Comparison of ENCODE assay signal across 8 cellular contexts in the genomic region with DNA sequence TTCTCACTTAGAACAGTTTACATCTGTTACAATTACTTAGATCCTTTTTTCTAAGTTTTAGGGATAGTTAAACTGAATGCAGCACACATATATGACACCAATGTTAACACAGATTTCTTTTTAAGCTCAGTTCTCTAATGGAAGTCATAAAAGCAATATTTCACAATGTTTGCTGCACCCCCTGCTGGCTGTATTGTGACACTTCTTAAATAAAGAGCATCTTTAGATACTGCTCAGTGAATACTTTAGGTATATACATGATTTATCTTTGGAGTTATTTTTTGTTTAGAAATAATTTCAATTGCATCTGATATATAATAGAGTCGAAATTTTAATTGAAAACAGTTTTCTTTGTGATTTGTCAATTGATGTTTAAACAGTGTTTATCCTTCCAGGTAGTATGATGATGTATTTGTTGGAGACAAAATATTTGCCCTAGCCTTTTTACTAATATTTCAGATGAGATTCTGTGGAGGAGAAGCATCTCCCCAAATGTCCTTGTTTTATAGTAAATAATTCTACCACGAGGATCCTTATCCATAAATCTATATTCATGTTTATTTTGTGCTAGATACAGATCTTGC.
DNase-seq lines count a peak whose midpoint lies in the region; ATAC-seq and FAIRE-seq lines count a peak whose summit lies in the region.

No MANE protein-coding gene starts in this region.

- 5 to 12% (median 10%) methylated on average over 2 of the region's 2 CpGs for WGBS in small intestine, 3 donors

- H3K27me3 ChIP-seq in small intestine (ENCODE audit: control insufficient read depth in 2 of 2, insufficient read depth in 2 of 2, low read length in 2 of 2) = no peaks in the 10 kb centered on the region

- H3K27ac Mint-ChIP-seq in activated T-cell treated with anti-CD3 and anti-CD28 coated beads, Interleukin-2, amount 50 U/mL, for 24 hours = no peak overlapping the region

- no peak overlapping the region for H3K4me3 ChIP-seq in small intestine (ENCODE audit: low read depth in 1 of 2, low read length in 2 of 2)

- H3K27ac ChIP-seq in small intestine (ENCODE audit: low read depth in 1 of 2, low read length in 1 of 2) = no peak overlapping the region

- H3K9me3 ChIP-seq in small intestine (ENCODE audit: control insufficient read depth, low read depth) = no peaks in the 10 kb centered on the region

- H3K36me3 Mint-ChIP-seq in activated T-cell treated with anti-CD3 and anti-CD28 coated beads, Interleukin-2, amount 50 U/mL, for 24 hours (ENCODE audit: low read depth) = peaks cover 10% of the 10 kb centered on the region

- H3K4me3 Mint-ChIP-seq in activated T-cell treated with anti-CD3 and anti-CD28 coated beads, Interleukin-2, amount 50 U/mL, for 24 hours = no peak overlapping the region

- FAIRE-seq in small intestine (lab: Jason Lieb, UNC) = peak; percentile 86

- ATAC-seq in GM18499 (IDR thresholded peaks at IDR 0.05; ENCODE audit: insufficient read depth, unreplicated experiment) (peak; percentile 36), HG03354 (IDR thresholded peaks at IDR 0.05; ENCODE audit: poor library complexity, severe bottlenecking, unreplicated experiment) (peak; percentile 77), HG03469 (IDR thresholded peaks at IDR 0.05; ENCODE audit: unreplicated experiment) (no peak)

- H3K36me3 ChIP-seq in small intestine (ENCODE audit: control insufficient read depth in 2 of 2, insufficient read depth in 2 of 2, low read length in 2 of 2) = no peaks in the 10 kb centered on the region

- peaks cover 20% of the 10 kb centered on the region for H3K4me1 Mint-ChIP-seq in activated T-cell treated with anti-CD3 and anti-CD28 coated beads, Interleukin-2, amount 50 U/mL, for 24 hours (ENCODE audit: low read depth)

- DNase-seq in AG08395 (ENCODE audit: low spot score) = peak; percentile 12
- DNase-seq in NCI-H774 (lab: John Stamatoyannopoulos, UW) = peak; percentile 59
- peak; percentile 36 for DNase-seq in activated T-cell treated with anti-CD3 and anti-CD28 coated beads, Interleukin-2, amount 50 U/mL, for 24 hours
- peak; percentile 53 for DNase-seq in glomerular visceral epithelial cell (ENCODE audit: extremely low spot score)
- DNase-seq in small intestine = peak; percentile 74

- no peaks in the 10 kb centered on the region for H3K4me1 ChIP-seq in small intestine (ENCODE audit: control insufficient read depth in 2 of 2, insufficient read depth in 1 of 2, low read depth in 1 of 2, low read length in 1 of 2)

- no peaks in the 10 kb centered on the region for H3K9me3 Mint-ChIP-seq in activated T-cell treated with anti-CD3 and anti-CD28 coated beads, Interleukin-2, amount 50 U/mL, for 24 hours

- no peaks in the 10 kb centered on the region for H3K27me3 Mint-ChIP-seq in activated T-cell treated with anti-CD3 and anti-CD28 coated beads, Interleukin-2, amount 50 U/mL, for 24 hours

Comparison
In these comparisons a context has a peak if more than half of its experiments do, and no peak if none do; other contexts are left out.
1. DNase-seq: peak in every context shown above with its lines; median percentile 74 in small intestine; 59 in NCI-H774; 53 in glomerular visceral epithelial cell; 36 in activated T-cell treated with anti-CD3 and anti-CD28 coated beads, Interleukin-2, amount 50 U/mL, for 24 hours; 12 in AG08395.